13 cellular contexts compared by ENCODE assay signal in genomic region chr1:51301152-51301843, GRCh38. TPM values are rescaled to one million over a fixed set of nuclear protein-coding genes. Genes with fewer than 3 reads are reported as not detected.
DNase-seq lines count a peak whose midpoint lies in the region; ATAC-seq, FAIRE-seq and TF ChIP-seq lines count a peak whose summit lies in the region.
"Had no signal": no experiment of that assay in that cellular context is flagged by ENCODE, and none has a peak within 500 bp of the region (broad histone marks: within the 10 kb centered on the region; RNA-seq: fewer than 3 reads in every experiment).

No MANE protein-coding gene starts in this region.

- CTCF ChIA-PET in A673 (lab: Charles Lee): no interaction called here
- CTCF ChIA-PET in naive thymus-derived CD4-positive, alpha-beta T cell (lab: Charles Lee): no interaction called here

- H3K36me3 ChIP-seq in BLaER1 treated with 17β-estradiol and CSF1 and Interleukin-3, amounts not matched to agents 10 nM and 100 nM: 0 out of 22 replicates have a peak, but pooled peaks cover 0 to 4% (median 0%) of the 10 kb centered on the region in 11 experiments
- H3K36me3 ChIP-seq in A673 (ENCODE audit: insufficient read depth, low read length, poor library complexity, severe bottlenecking): no peaks in the 10 kb centered on the region
- no peaks in the 10 kb centered on the region for H3K36me3 ChIP-seq in naive thymus-derived CD4-positive, alpha-beta T cell (ENCODE audit: control insufficient read depth in 2 of 3, insufficient read depth in 3 of 3, low read length in 3 of 3)
- H3K36me3 ChIP-seq: heart right ventricle had no signal

- TF ChIP-seq CTCF in A673 (conservative IDR thresholded peaks at IDR 0.05; ENCODE audit: low read depth, low read length): no peak

- H3K9me3 Mint-ChIP-seq in naive thymus-derived CD4-positive, alpha-beta T cell: no peaks in the 10 kb centered on the region

- no peaks in the 10 kb centered on the region; a peak in 1 of 22 replicates for H4K20me1 ChIP-seq in BLaER1 treated with 17β-estradiol and CSF1 and Interleukin-3, amounts not matched to agents 10 nM and 100 nM

- POLR2A ChIA-PET in A673 (lab: Charles Lee; ENCODE audit: low non-redundant PET): no interaction called here
- POLR2A ChIA-PET in naive thymus-derived CD4-positive, alpha-beta T cell (lab: Charles Lee): no interaction called here

- BruUV-seq in A673 (replicated peaks; lab: Mats Ljungman, UMichigan): no TSS peak

- H3K4me2 ChIP-seq in BLaER1 treated with 17β-estradiol and CSF1 and Interleukin-3, amounts not matched to agents 10 nM and 100 nM: peak overlapping the region in 8 of 11 experiments; percentile 1 to 47 (median 24); a peak in 10 of 22 replicates

- H3K4me3 ChIP-seq in BLaER1 treated with 17β-estradiol and CSF1 and Interleukin-3, amounts not matched to agents 10 nM and 100 nM: no peak overlapping the region
- H3K4me3 ChIP-seq in A673 (ENCODE audit: low read depth, low read length, poor library complexity, severe bottlenecking): no peak overlapping the region
- no peak overlapping the region for H3K4me3 ChIP-seq in naive thymus-derived CD4-positive, alpha-beta T cell (ENCODE audit: low read length)
- H3K4me3 ChIP-seq: heart right ventricle had no signal

- H3K27me3 Mint-ChIP-seq in T-helper 17 cell: peaks cover 7% of the 10 kb centered on the region
- H3K27me3 Mint-ChIP-seq in naive thymus-derived CD4-positive, alpha-beta T cell: no peaks in the 10 kb centered on the region

- DNase-seq in GM19239 (ENCODE audit: insufficient read length, low spot score): no peak
- DNase-seq in astrocyte of the hippocampus (ENCODE audit: low read depth, low spot score): peak; percentile 33
- no peak for DNase-seq in T-helper 17 cell
- DNase-seq in A673 (ENCODE audit: low spot score): no peak
- no peak for DNase-seq in central memory CD4-positive, alpha-beta T cell
- no peak for DNase-seq in naive thymus-derived CD4-positive, alpha-beta T cell
- DNase-seq: heart right ventricle; NCI-H1105 treated with DMSO at 0.1 percent for 48 hours; stimulated activated CD4-positive, alpha-beta T cell treated with anti-CD3 and anti-CD28 coated beads, Interleukin-15, amount 100 ng/mL, for 24 hours had no signal

- H3K4me3 Mint-ChIP-seq in T-helper 17 cell: no peak overlapping the region
- no peak overlapping the region for H3K4me3 Mint-ChIP-seq in naive thymus-derived CD4-positive, alpha-beta T cell

- 0 out of 22 replicates have a peak overlapping the region, but pooled peaks of 1 of the 11 experiments have one; percentile 14 for H3K27ac ChIP-seq in BLaER1 treated with 17β-estradiol and CSF1 and Interleukin-3, amounts not matched to agents 10 nM and 100 nM
- no peak overlapping the region for H3K27ac ChIP-seq in A673 (ENCODE audit: low read depth, low read length, poor library complexity, severe bottlenecking)
- H3K27ac ChIP-seq in naive thymus-derived CD4-positive, alpha-beta T cell (ENCODE audit: low read depth, low read length): no peak overlapping the region
- H3K27ac ChIP-seq: epithelial cell of prostate, heart right ventricle, VCaP had no signal

- peaks cover 19 to 45% (median 32%) of the 10 kb centered on the region in 10 experiments for H3K4me1 ChIP-seq in BLaER1 treated with 17β-estradiol and CSF1 and Interleukin-3, amounts not matched to agents 10 nM and 100 nM
- H3K4me1 ChIP-seq in A673 (ENCODE audit: insufficient read depth, low read length, poor library complexity, severe bottlenecking): peaks cover 14% of the 10 kb centered on the region
- no peaks in the 10 kb centered on the region for H3K4me1 ChIP-seq in naive thymus-derived CD4-positive, alpha-beta T cell (ENCODE audit: control insufficient read depth in 2 of 2, insufficient read depth in 2 of 2, low read length in 2 of 2)

- peak; percentile 72 for FAIRE-seq in GM19239 (lab: Jason Lieb, UNC)

- intact Hi-C loops in A673 (cut with micrococcal nuclease; ENCODE audit: unreplicated experiment): no loop called here
- intact Hi-C loops in naive thymus-derived CD4-positive, alpha-beta T cell (cut with micrococcal nuclease): no loop called here

- H3K9me3 ChIP-seq in BLaER1 treated with 17β-estradiol and CSF1 and Interleukin-3, amounts not matched to agents 10 nM and 100 nM (replicated peaks in 1 of 11): peaks cover 0 to 21% (median 15%) of the 10 kb centered on the region in 11 experiments; a peak in 17 of 22 replicates
- H3K9me3 ChIP-seq in T-helper 17 cell (ENCODE audit: control insufficient read depth, low read length, poor library complexity, severe bottlenecking): no peaks in the 10 kb centered on the region
- H3K9me3 ChIP-seq in A673 (ENCODE audit: low read depth, low read length, poor library complexity, severe bottlenecking): no peaks in the 10 kb centered on the region
- H3K9me3 ChIP-seq in naive thymus-derived CD4-positive, alpha-beta T cell (ENCODE audit: control insufficient read depth in 2 of 3, low read length in 3 of 3): no peaks in the 10 kb centered on the region
- H3K9me3 ChIP-seq: heart right ventricle had no signal

- H3K27ac Mint-ChIP-seq in T-helper 17 cell: no peak overlapping the region
- H3K27ac Mint-ChIP-seq in naive thymus-derived CD4-positive, alpha-beta T cell: no peak overlapping the region

- H3K4me1 Mint-ChIP-seq in T-helper 17 cell: peaks cover 17% of the 10 kb centered on the region
- peaks cover 0 to 19% (median 10%) of the 10 kb centered on the region in 7 donors for H3K4me1 Mint-ChIP-seq in naive thymus-derived CD4-positive, alpha-beta T cell

- no peaks in the 10 kb centered on the region for H3K27me3 ChIP-seq in BLaER1 treated with 17β-estradiol and CSF1 and Interleukin-3, amounts not matched to agents 10 nM and 100 nM
- no peaks in the 10 kb centered on the region for H3K27me3 ChIP-seq in A673 (replicated peaks; ENCODE audit: insufficient read depth, low read depth, low read length, poor library complexity)
- H3K27me3 ChIP-seq in naive thymus-derived CD4-positive, alpha-beta T cell (ENCODE audit: control insufficient read depth in 2 of 2, insufficient read depth in 2 of 2, low read length in 2 of 2): no peaks in the 10 kb centered on the region
- H3K27me3 ChIP-seq: heart right ventricle had no signal

- no peaks in the 10 kb centered on the region for H3K36me3 Mint-ChIP-seq in T-helper 17 cell (ENCODE audit: low read depth)
- H3K36me3 Mint-ChIP-seq in naive thymus-derived CD4-positive, alpha-beta T cell: no peaks in the 10 kb centered on the region

- H3K9ac ChIP-seq in BLaER1 treated with 17β-estradiol and CSF1 and Interleukin-3, amounts not matched to agents 10 nM and 100 nM: no peak overlapping the region

- ATAC-seq in HG03354 (IDR thresholded peaks at IDR 0.05; ENCODE audit: poor library complexity, severe bottlenecking, unreplicated experiment): peak; percentile 51
- no peak for ATAC-seq in T-helper 17 cell
- no peak for ATAC-seq in naive thymus-derived CD4-positive, alpha-beta T cell
- ATAC-seq: heart right ventricle had no signal

RNA-seq across cellular contexts. Expression of gene TTC39A, which starts 29.1 kb away (rescaled TPM):
- not detected for total RNA-seq in T-helper 17 cell
- 3.1 and 5.1 TPM in 2 replicates for total RNA-seq in A673 (2021)
- under 1 TPM in 1 of 5 experiments, not detected in 4; 0.16 TPM for total RNA-seq in naive thymus-derived CD4-positive, alpha-beta T cell
- polyA plus RNA-seq in naive thymus-derived CD4-positive, alpha-beta T cell: not detected
